Comparison of ENCODE assay signal across 15 cellular contexts in genomic region chr4:125105561-125105960, GRCh38.
"Had no signal": no experiment of that assay in that cellular context is flagged by ENCODE, and none has a peak within 500 bp of the region (broad histone marks: within the 10 kb centered on the region; RNA-seq: fewer than 3 reads in every experiment).

No MANE protein-coding gene starts in this region.

- H3K36me3 ChIP-seq: colonic mucosa, sigmoid colon, suprapubic skin, upper lobe of left lung had no signal

- H3K4me3 ChIP-seq: colonic mucosa, hepatocyte, psoas muscle, sigmoid colon, suprapubic skin, upper lobe of left lung had no signal

- ATAC-seq: activated T-cell treated with anti-CD3 and anti-CD28 coated beads, Interleukin-2, amount 50 U/mL, for 72 hours; psoas muscle had no signal

- H3K27ac ChIP-seq: colonic mucosa, epithelial cell of prostate, hepatocyte, psoas muscle, sigmoid colon, suprapubic skin, upper lobe of left lung had no signal

- H2AFZ ChIP-seq: hepatocyte had no signal

- H3K9me3 ChIP-seq: colonic mucosa, psoas muscle, sigmoid colon, suprapubic skin, upper lobe of left lung had no signal

- H3K4me1 ChIP-seq: colonic mucosa, psoas muscle, sigmoid colon, suprapubic skin, upper lobe of left lung had no signal

- DNase-seq: activated CD4-positive, alpha-beta memory T cell treated with anti-CD3 and anti-CD28 coated beads for 36 hours; activated CD8-positive, alpha-beta memory T cell treated with anti-CD3 and anti-CD28 coated beads, Interleukin-2, amount 50 U/mL, for 4 hours; activated T-cell treated with anti-CD3 and anti-CD28 coated beads, Interleukin-2, amount 50 U/mL, for 72 hours; colonic mucosa; effector memory CD4-positive, alpha-beta T cell; psoas muscle; sigmoid colon; stimulated activated CD4-positive, alpha-beta T cell treated with anti-CD3 and anti-CD28 coated beads, Interleukin-2, amount 100 ng/mL, for 48 hours; stimulated activated naive CD4-positive, alpha-beta T cell treated with Interleukin-2 at 50 U/mL for 16 hours; SW 1271; T-helper 9 cell; upper lobe of left lung had no signal

- H3K79me2 ChIP-seq: hepatocyte had no signal

- H3K4me2 ChIP-seq: hepatocyte had no signal

- H3K27me3 ChIP-seq: colonic mucosa, hepatocyte, sigmoid colon, suprapubic skin, upper lobe of left lung had no signal
